ENCODE assay signal across 11 cellular contexts in genomic region chr3:65483475-65483874, GRCh38.
A peak's percentile ranks its signal among the peaks of the same experiment; 100 is the strongest.
DNase-seq lines count a peak whose midpoint lies in the region; ATAC-seq and TF ChIP-seq lines count a peak whose summit lies in the region.
"Had no signal": no experiment of that assay in that cellular context is flagged by ENCODE, and none has a peak within 500 bp of the region (broad histone marks: within the 10 kb centered on the region; RNA-seq: fewer than 3 reads in every experiment).

No MANE protein-coding gene starts in this region.

- H3K4me3 Mint-ChIP-seq in stimulated activated naive B cell treated with anti-CD40 and anti-IgM and Interleukin-4, amounts not matched to agents 10 μg/mL and 1 μg/mL and 100 μg/mL, for 72 hours, result no peak overlapping the region
- H3K4me3 Mint-ChIP-seq: stimulated activated naive CD8-positive, alpha-beta T cell treated with anti-CD3 and anti-CD28 coated beads, Interleukin-15, Interleukin-2, amounts not matched to agents 100 ng/mL and 50 ng/mL, for 24 hours had no signal

- H3K9me3 ChIP-seq in right atrium auricular region (no peaks in the 10 kb centered on the region), psoas muscle (no peaks in the 10 kb centered on the region)
- H3K9me3 ChIP-seq: HAP-1, neutrophil had no signal

- no peaks in the 10 kb centered on the region for H3K27me3 Mint-ChIP-seq in stimulated activated naive B cell treated with anti-CD40 and anti-IgM and Interleukin-4, amounts not matched to agents 10 μg/mL and 1 μg/mL and 100 μg/mL, for 72 hours
- H3K27me3 Mint-ChIP-seq: stimulated activated naive CD8-positive, alpha-beta T cell treated with anti-CD3 and anti-CD28 coated beads, Interleukin-15, Interleukin-2, amounts not matched to agents 100 ng/mL and 50 ng/mL, for 24 hours had no signal

- TF ChIP-seq CTCF in astrocyte of the spinal cord (IDR thresholded peaks at IDR 0.05; ENCODE audit: low read depth, low read length) (no peak), right atrium auricular region (IDR thresholded peaks at IDR 0.05) (no peak), psoas muscle (IDR thresholded peaks at IDR 0.05) (no peak)

- in situ Hi-C loops in astrocyte of the spinal cord (cut with HindIII; ENCODE audit: low sequenced_read_pairs), result no loop called here

- WGBS in psoas muscle, 3 donors, result 6 to 12% (median 10%) methylated on average over 6 of the region's 6 CpGs

- H3K4me1 ChIP-seq in right atrium auricular region, result peaks cover 0 to 56% of the 10 kb centered on the region in 2 donors
- H3K4me1 ChIP-seq in psoas muscle, result peaks cover 55% of the 10 kb centered on the region

- H3K27ac Mint-ChIP-seq in stimulated activated naive B cell treated with anti-CD40 and anti-IgM and Interleukin-4, amounts not matched to agents 10 μg/mL and 1 μg/mL and 100 μg/mL, for 72 hours, result no peak overlapping the region
- H3K27ac Mint-ChIP-seq: stimulated activated naive CD8-positive, alpha-beta T cell treated with anti-CD3 and anti-CD28 coated beads, Interleukin-15, Interleukin-2, amounts not matched to agents 100 ng/mL and 50 ng/mL, for 24 hours had no signal

- H3K36me3 ChIP-seq in right atrium auricular region, result no peaks in the 10 kb centered on the region
- no peaks in the 10 kb centered on the region for H3K36me3 ChIP-seq in psoas muscle (ENCODE audit: insufficient read depth in 1 of 2, low read depth in 1 of 2)
- H3K36me3 ChIP-seq: HAP-1, neutrophil had no signal

- H3K36me3 Mint-ChIP-seq in stimulated activated naive B cell treated with anti-CD40 and anti-IgM and Interleukin-4, amounts not matched to agents 10 μg/mL and 1 μg/mL and 100 μg/mL, for 72 hours, result no peaks in the 10 kb centered on the region

- H3K4me3 ChIP-seq in astrocyte of the spinal cord (ENCODE audit: low read depth, low read length) (no peak overlapping the region), right atrium auricular region (no peak overlapping the region), psoas muscle (peak overlapping the region; percentile 6)
- H3K4me3 ChIP-seq: HAP-1 had no signal

- intact Hi-C loops in psoas muscle (cut with DNase I), result loop anchor here in 1 of 2 donors (10.0 kb wide), 1 partner anchor 61 kb away; no protein-coding TSS in a partner anchor
- intact Hi-C loops in posterior vena cava (cut with DNase I), result no loop called here

- ATAC-seq in psoas muscle, result peak; percentile 67 to 92 (median 84)
- no peak for ATAC-seq in stimulated activated naive B cell treated with anti-CD40 and anti-IgM and Interleukin-4, amounts not matched to agents 10 μg/mL and 1 μg/mL and 100 μg/mL, for 72 hours (replicated peaks)
- no peak for ATAC-seq in HG02870 (IDR thresholded peaks at IDR 0.05; ENCODE audit: unreplicated experiment)

- H3K27ac ChIP-seq in right atrium auricular region, result peak overlapping the region; percentile 71 to 79
- H3K27ac ChIP-seq in psoas muscle, result peak overlapping the region; percentile 25
- H3K27ac ChIP-seq: neutrophil had no signal

- H3K9me3 Mint-ChIP-seq in stimulated activated naive B cell treated with anti-CD40 and anti-IgM and Interleukin-4, amounts not matched to agents 10 μg/mL and 1 μg/mL and 100 μg/mL, for 72 hours, result no peaks in the 10 kb centered on the region
- H3K9me3 Mint-ChIP-seq: stimulated activated naive CD8-positive, alpha-beta T cell treated with anti-CD3 and anti-CD28 coated beads, Interleukin-15, Interleukin-2, amounts not matched to agents 100 ng/mL and 50 ng/mL, for 24 hours had no signal

- no peaks in the 10 kb centered on the region for H3K4me1 Mint-ChIP-seq in stimulated activated naive B cell treated with anti-CD40 and anti-IgM and Interleukin-4, amounts not matched to agents 10 μg/mL and 1 μg/mL and 100 μg/mL, for 72 hours

- peak; percentile 58 for DNase-seq in GM03348 (ENCODE audit: low spot score)
- DNase-seq in astrocyte of the spinal cord (ENCODE audit: low read depth, low spot score), result peak; percentile 30
- peak; percentile 65 for DNase-seq in right atrium auricular region (ENCODE audit: low spot score)
- DNase-seq in psoas muscle, result peak; percentile 14 to 68
- no peak for DNase-seq in stimulated activated naive B cell treated with anti-CD40 and anti-IgM and Interleukin-4, amounts not matched to agents 10 μg/mL and 1 μg/mL and 100 μg/mL, for 72 hours
- DNase-seq in stimulated activated CD4-positive, alpha-beta T cell treated with anti-CD3 and anti-CD28 coated beads, Interleukin-15, amount 100 ng/mL, for 24 hours, result no peak
- no peak for DNase-seq in posterior vena cava (ENCODE audit: low spot score)

- H3K27me3 ChIP-seq in right atrium auricular region, result no peaks in the 10 kb centered on the region
- no peaks in the 10 kb centered on the region for H3K27me3 ChIP-seq in psoas muscle (ENCODE audit: insufficient read depth in 3 of 3, low read length in 2 of 3)
- H3K27me3 ChIP-seq: neutrophil had no signal

Comparison
In these comparisons a context has a peak if more than half of its experiments do, and no peak if none do; other contexts are left out.
1. DNase-seq: peak in GM03348 (single experiment), astrocyte of the spinal cord (single experiment), right atrium auricular region (single experiment) and psoas muscle (2 of 2); none in stimulated activated naive B cell treated with anti-CD40 and anti-IgM and Interleukin-4, amounts not matched to agents 10 μg/mL and 1 μg/mL and 100 μg/mL, for 72 hours (single experiment), stimulated activated CD4-positive, alpha-beta T cell treated with anti-CD3 and anti-CD28 coated beads, Interleukin-15, amount 100 ng/mL, for 24 hours (single experiment) and posterior vena cava (single experiment).
2. ATAC-seq: peak in psoas muscle (4 of 4); none in stimulated activated naive B cell treated with anti-CD40 and anti-IgM and Interleukin-4, amounts not matched to agents 10 μg/mL and 1 μg/mL and 100 μg/mL, for 72 hours (0 of 2) and HG02870 (single experiment).